ENCODE assay signal across 7 cellular contexts in the genomic region with DNA sequence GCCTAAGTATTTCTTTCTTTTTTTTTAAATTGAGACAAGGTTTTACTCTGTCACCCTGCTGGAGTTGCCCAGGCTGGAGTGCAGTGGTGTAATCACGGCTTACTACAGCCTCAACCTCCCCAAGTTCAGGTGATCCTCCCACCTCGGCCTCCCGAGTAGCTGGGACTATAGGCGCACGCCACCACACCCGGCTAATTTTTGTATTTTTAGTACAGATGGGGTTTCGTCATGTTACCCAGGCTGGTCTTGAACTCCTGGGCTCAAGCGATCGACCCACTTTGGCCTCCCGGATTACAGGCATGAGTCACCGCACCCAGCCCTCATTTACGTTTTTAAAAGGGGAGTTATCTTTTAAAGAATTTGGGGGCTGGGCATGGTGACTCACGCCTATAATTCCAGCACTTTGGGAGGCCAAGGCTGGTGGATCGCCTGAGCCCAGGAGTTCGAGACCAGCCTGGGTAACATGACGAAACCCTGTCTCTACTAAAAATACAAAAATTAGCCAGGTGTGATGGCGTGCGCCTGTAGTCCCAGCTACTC. TPM values are rescaled to one million over a fixed set of nuclear protein-coding genes. Genes with fewer than 3 reads are reported as not detected.
A peak's percentile ranks its signal among the peaks of the same experiment; 100 is the strongest.
DNase-seq lines count a peak whose midpoint lies in the region; TF ChIP-seq lines count a peak whose summit lies in the region.
"Not testable (repeated sequence)": the region's sequence is repeated elsewhere in the genome, so short reads cannot be mapped to it uniquely, and the experiment has no call there.

No MANE protein-coding gene starts in this region.

- POLR2A ChIA-PET in HEK293 (lab: Yijun Ruan, JAX): interaction anchor here (0.6 to 1.9 kb wide), 2 partner anchors 8 to 960 kb away, joined by 3 to 13 read pairs; a partner anchor contains a TSS

- H3K27me3 ChIP-seq in MG63; SJSA1 (replicated peaks): not testable (repeated sequence)

- not testable (repeated sequence) for TF ChIP-seq CTCF in HEK293 (tag by site-specific recombination; IDR thresholded peaks at IDR 0.05); astrocyte of the spinal cord (IDR thresholded peaks at IDR 0.05; ENCODE audit: low read depth, low read length)

- not testable (repeated sequence) for TF ChIP-seq POLR2A in erythroblast (IDR thresholded peaks at IDR 0.05; ENCODE audit: low read length)

- DNase-seq in EL (peak; percentile 73), MG63 (peak; percentile 35), SJSA1 (ENCODE audit: low read depth in 1 of 2, low spot score in 2 of 2) (peak; percentile 19 to 63), astrocyte of the spinal cord (ENCODE audit: low read depth, low spot score) (peak; percentile 27), erythroblast (lab: John Stamatoyannopoulos, UW) (peak; percentile 26 to 52), islet precursor cell (peak; percentile 83)

- not testable (repeated sequence) for H3K4me1 ChIP-seq in HEK293 (ENCODE audit: control insufficient read depth, insufficient read depth, low read length); SJSA1 (replicated peaks)

- CTCF ChIA-PET in HEK293 (lab: Yijun Ruan, JAX): interaction anchor here (0.7 to 1.5 kb wide), 2 partner anchors 7 to 57 kb away, joined by 3 read pairs; no protein-coding TSS in a partner anchor

- in situ Hi-C loops in astrocyte of the spinal cord (cut with HindIII; ENCODE audit: low sequenced_read_pairs): not testable (repeated sequence)

- H3K9me3 ChIP-seq in HEK293 (ENCODE audit: control insufficient read depth, insufficient read depth, low read depth, low read length); MG63; SJSA1 (replicated peaks): not testable (repeated sequence)

- H3K27ac ChIP-seq in HEK293 (ENCODE audit: extremely low read depth, low read depth, low read length); SJSA1: not testable (repeated sequence)

- H3K36me3 ChIP-seq in HEK293 (ENCODE audit: control insufficient read depth in 2 of 2, insufficient read depth in 1 of 2, low read length in 2 of 2): peaks cover 9 to 19% of the 10 kb centered on the region in 2 experiments
- peaks cover 18% of the 10 kb centered on the region for H3K36me3 ChIP-seq in MG63
- H3K36me3 ChIP-seq in SJSA1: peaks cover 29% of the 10 kb centered on the region

- not testable (repeated sequence) for H3K4me3 ChIP-seq in HEK293 (ENCODE audit: low read depth, low read length); MG63; SJSA1; astrocyte of the spinal cord (ENCODE audit: low read depth, low read length)

TF ChIP-seq in HEK293, 187 proteins besides CTCF, POLR2A, EP300 and RAD21:
- TF ChIP-seq, protein P1, sequence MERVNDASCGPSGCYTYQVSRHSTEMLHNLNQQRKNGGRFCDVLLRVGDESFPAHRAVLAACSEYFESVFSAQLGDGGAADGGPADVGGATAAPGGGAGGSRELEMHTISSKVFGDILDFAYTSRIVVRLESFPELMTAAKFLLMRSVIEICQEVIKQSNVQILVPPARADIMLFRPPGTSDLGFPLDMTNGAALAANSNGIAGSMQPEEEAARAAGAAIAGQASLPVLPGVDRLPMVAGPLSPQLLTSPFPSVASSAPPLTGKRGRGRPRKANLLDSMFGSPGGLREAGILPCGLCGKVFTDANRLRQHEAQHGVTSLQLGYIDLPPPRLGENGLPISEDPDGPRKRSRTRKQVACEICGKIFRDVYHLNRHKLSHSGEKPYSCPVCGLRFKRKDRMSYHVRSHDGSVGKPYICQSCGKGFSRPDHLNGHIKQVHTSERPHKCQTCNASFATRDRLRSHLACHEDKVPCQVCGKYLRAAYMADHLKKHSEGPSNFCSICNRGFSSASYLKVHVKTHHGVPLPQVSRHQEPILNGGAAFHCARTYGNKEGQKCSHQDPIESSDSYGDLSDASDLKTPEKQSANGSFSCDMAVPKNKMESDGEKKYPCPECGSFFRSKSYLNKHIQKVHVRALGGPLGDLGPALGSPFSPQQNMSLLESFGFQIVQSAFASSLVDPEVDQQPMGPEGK (tag by site-specific recombination; IDR thresholded peaks at IDR 0.05): 0 out of 2 replicates have a peak, but pooled peaks have one; percentile 22
- TF ChIP-seq KLF9 (tag by site-specific recombination; IDR thresholded peaks at IDR 0.05; ENCODE audit: low read depth) (peak; percentile 19; the same call in 1 of the 2 replicates), SP3 (tag by site-specific recombination; IDR thresholded peaks at IDR 0.05) (0 out of 2 replicates have a peak, but pooled peaks have one; percentile 12), ZFP37 (tag by site-specific recombination; IDR thresholded peaks at IDR 0.05) (peak; percentile 42; the same call in 1 of the 2 replicates), SP7 (tag by site-specific recombination; IDR thresholded peaks at IDR 0.05) (0 out of 2 replicates have a peak, but pooled peaks have one; percentile 37), WT1 (tag by site-specific recombination; IDR thresholded peaks at IDR 0.05) (peak; percentile 47; the same call in 1 of the 2 replicates), MZF1 (tag by site-specific recombination; IDR thresholded peaks at IDR 0.05; ENCODE audit: borderline replicate concordance) (peak; percentile 16; the same call in 1 of the 2 replicates), ZXDB (tag by site-specific recombination; IDR thresholded peaks at IDR 0.05) (0 out of 2 replicates have a peak, but pooled peaks have one; percentile 9), KLF1 (tag by site-specific recombination; IDR thresholded peaks at IDR 0.05) (peak; percentile 49; the same call in 1 of the 2 replicates), KLF10 (tag by site-specific recombination; IDR thresholded peaks at IDR 0.05) (peak; percentile 82), GLIS1 (tag by site-specific recombination; IDR thresholded peaks at IDR 0.05) (peak; percentile 74)
- TF ChIP-seq, protein P2, sequence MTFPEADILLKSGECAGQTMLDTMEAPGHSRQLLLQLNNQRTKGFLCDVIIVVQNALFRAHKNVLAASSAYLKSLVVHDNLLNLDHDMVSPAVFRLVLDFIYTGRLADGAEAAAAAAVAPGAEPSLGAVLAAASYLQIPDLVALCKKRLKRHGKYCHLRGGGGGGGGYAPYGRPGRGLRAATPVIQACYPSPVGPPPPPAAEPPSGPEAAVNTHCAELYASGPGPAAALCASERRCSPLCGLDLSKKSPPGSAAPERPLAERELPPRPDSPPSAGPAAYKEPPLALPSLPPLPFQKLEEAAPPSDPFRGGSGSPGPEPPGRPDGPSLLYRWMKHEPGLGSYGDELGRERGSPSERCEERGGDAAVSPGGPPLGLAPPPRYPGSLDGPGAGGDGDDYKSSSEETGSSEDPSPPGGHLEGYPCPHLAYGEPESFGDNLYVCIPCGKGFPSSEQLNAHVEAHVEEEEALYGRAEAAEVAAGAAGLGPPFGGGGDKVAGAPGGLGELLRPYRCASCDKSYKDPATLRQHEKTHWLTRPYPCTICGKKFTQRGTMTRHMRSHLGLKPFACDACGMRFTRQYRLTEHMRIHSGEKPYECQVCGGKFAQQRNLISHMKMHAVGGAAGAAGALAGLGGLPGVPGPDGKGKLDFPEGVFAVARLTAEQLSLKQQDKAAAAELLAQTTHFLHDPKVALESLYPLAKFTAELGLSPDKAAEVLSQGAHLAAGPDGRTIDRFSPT (tag by site-specific recombination; IDR thresholded peaks at IDR 0.05): 0 out of 2 replicates have a peak, but pooled peaks have one; percentile 24

RNA-seq across cellular contexts. Expression of a gene that starts 8.1 kb away (rescaled TPM):
- 3.0 and 11.3 TPM in 2 replicates for total RNA-seq in MG63 (2014; rRNA removed; shearing (Covaris generic); ENCODE audit: low replicate concordance)
- 14.3 and 17.4 TPM in 2 replicates for total RNA-seq in SJSA1 (2014; rRNA removed; shearing (Covaris generic))

RNA-seq across cellular contexts. Expression of a gene that starts 17.8 kb away (rescaled TPM):
- 18.9 and 37.7 TPM in 2 replicates for total RNA-seq in MG63 (2014; rRNA removed; shearing (Covaris generic); ENCODE audit: low replicate concordance)
- 43.1 and 45.3 TPM in 2 replicates for total RNA-seq in SJSA1 (2014; rRNA removed; shearing (Covaris generic))

Comparison
In these comparisons a context has a peak if more than half of its experiments do, and no peak if none do; other contexts are left out.
1. DNase-seq: peak in every context shown above with its lines; median percentile 83 in islet precursor cell; 73 in EL; 41 in SJSA1; 39 in erythroblast; 35 in MG63; 27 in astrocyte of the spinal cord.